25 cellular contexts compared by ENCODE assay signal in genomic region chr6:122360809-122361208, GRCh38.
"Had no signal": no experiment of that assay in that cellular context is flagged by ENCODE, and none has a peak within 500 bp of the region (broad histone marks: within the 10 kb centered on the region; RNA-seq: fewer than 3 reads in every experiment).

No MANE protein-coding gene starts in this region.

- H3K27ac Mint-ChIP-seq: dendritic cell treated with granulocyte-macrophage colony-stimulating factor and Interleukin-4, amounts not matched to agents 40 ng/mL and 50 ng/mL, for 4 days; effector memory CD8-positive, alpha-beta T cell; endodermal cell had no signal

- H3K4me1 ChIP-seq: colonic mucosa, esophagus muscularis mucosa, foreskin keratinocyte, gastrocnemius medialis, gastroesophageal sphincter, heart left ventricle, heart right ventricle had no signal

- H3K27me3 Mint-ChIP-seq: dendritic cell treated with granulocyte-macrophage colony-stimulating factor and Interleukin-4, amounts not matched to agents 40 ng/mL and 50 ng/mL, for 4 days had no signal

- H3K27me3 ChIP-seq: colonic mucosa, dorsolateral prefrontal cortex, esophagus muscularis mucosa, esophagus squamous epithelium, gastrocnemius medialis, gastroesophageal sphincter, heart left ventricle, heart right ventricle had no signal

- H3K9me3 Mint-ChIP-seq: dendritic cell treated with granulocyte-macrophage colony-stimulating factor and Interleukin-4, amounts not matched to agents 40 ng/mL and 50 ng/mL, for 4 days; effector memory CD8-positive, alpha-beta T cell; endodermal cell had no signal

- ATAC-seq: effector memory CD8-positive, alpha-beta T cell; esophagus mucosa; foreskin keratinocyte; gastrocnemius medialis; gastroesophageal sphincter; heart left ventricle; heart right ventricle had no signal

- H3K4me3 ChIP-seq: colonic mucosa, coronary artery, dorsolateral prefrontal cortex, esophagus muscularis mucosa, esophagus squamous epithelium, gastrocnemius medialis, gastroesophageal sphincter, heart left ventricle, heart right ventricle had no signal

- H3K9me3 ChIP-seq: colonic mucosa, esophagus muscularis mucosa, esophagus squamous epithelium, gastrocnemius medialis, gastroesophageal sphincter, heart left ventricle, heart right ventricle had no signal

- H3K27ac ChIP-seq: colonic mucosa, coronary artery, dorsolateral prefrontal cortex, epithelial cell of prostate, esophagus muscularis mucosa, esophagus squamous epithelium, foreskin keratinocyte, gastrocnemius medialis, gastroesophageal sphincter, heart left ventricle, heart right ventricle had no signal

- H3K36me3 ChIP-seq: colonic mucosa, esophagus muscularis mucosa, esophagus squamous epithelium, gastrocnemius medialis, gastroesophageal sphincter, heart left ventricle, heart right ventricle had no signal

- DNase-seq: colonic mucosa; cortex of kidney; dermis blood vessel endothelial cell; dorsolateral prefrontal cortex; effector CD4-positive, alpha-beta T cell; effector CD8-positive, alpha-beta T cell; effector memory CD4-positive, alpha-beta T cell; effector memory CD8-positive, alpha-beta T cell; endodermal cell; erythroblast; esophagus squamous epithelium; foreskin fibroblast; foreskin keratinocyte; foreskin melanocyte; gastrocnemius medialis; glutamatergic neuron; head of caudate nucleus; heart left ventricle; heart right ventricle had no signal

- H3K4me1 Mint-ChIP-seq: endodermal cell had no signal

- H3K4me3 Mint-ChIP-seq: dendritic cell treated with granulocyte-macrophage colony-stimulating factor and Interleukin-4, amounts not matched to agents 40 ng/mL and 50 ng/mL, for 4 days; effector memory CD8-positive, alpha-beta T cell; endodermal cell had no signal
